Comparison of ENCODE assay signal across 16 cellular contexts in the genomic region with DNA sequence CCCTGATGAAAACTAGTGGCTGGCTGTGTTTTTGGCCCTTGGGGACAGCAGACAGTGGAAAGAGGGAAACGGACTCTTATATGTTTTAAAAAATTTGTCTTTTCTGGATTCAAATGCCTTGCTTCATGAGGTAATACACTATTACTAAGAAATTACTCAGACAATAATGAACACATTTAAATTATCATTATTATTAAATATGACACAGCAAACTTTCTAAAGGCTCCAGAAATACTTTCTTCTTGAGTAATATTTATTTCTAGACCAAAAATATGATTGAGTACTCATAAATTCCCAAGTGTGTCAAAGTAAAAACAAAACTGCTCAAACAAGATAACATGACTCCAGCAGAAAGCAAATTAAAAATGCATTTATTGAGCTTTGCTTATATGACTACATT.
DNase-seq lines count a peak whose midpoint lies in the region; ATAC-seq and TF ChIP-seq lines count a peak whose summit lies in the region.
"Had no signal": no experiment of that assay in that cellular context is flagged by ENCODE, and none has a peak within 500 bp of the region (broad histone marks: within the 10 kb centered on the region; RNA-seq: fewer than 3 reads in every experiment).

No MANE protein-coding gene starts in this region.

- H3K27ac Mint-ChIP-seq in progenitor cell of endocrine pancreas = no peak overlapping the region
- H3K27ac Mint-ChIP-seq: B cell; CD8-positive, alpha-beta T cell had no signal

- no peaks in the 10 kb centered on the region for H3K36me3 ChIP-seq in thoracic aorta
- H3K36me3 ChIP-seq in gastrocnemius medialis = no peaks in the 10 kb centered on the region
- H3K36me3 ChIP-seq: BLaER1 treated with 17β-estradiol and CSF1 and Interleukin-3, amounts not matched to agents 10 nM and 100 nM had no signal

- peak; percentile 3 for DNase-seq in ELR (ENCODE audit: low read depth)
- DNase-seq in fibroblast of mammary gland (ENCODE audit: low read depth) = peak; percentile 27
- DNase-seq in thoracic aorta (ENCODE audit: low spot score) = no peak
- DNase-seq in progenitor cell of endocrine pancreas (ENCODE audit: low spot score, unreplicated experiment) = no peak
- DNase-seq in gastrocnemius medialis = no peak
- DNase-seq in GM13976 (ENCODE audit: low spot score) = no peak
- DNase-seq: Calu3; CD8-positive, alpha-beta T cell; DMS79 treated with DMSO at 0.1 percent for 48 hours; GF-D8; GOT3; H7; KG1 had no signal

- H3K27me3 ChIP-seq in thoracic aorta (replicated peaks; ENCODE audit: insufficient read depth) = no peaks in the 10 kb centered on the region
- no peaks in the 10 kb centered on the region for H3K27me3 ChIP-seq in gastrocnemius medialis
- H3K27me3 ChIP-seq: BLaER1 treated with 17β-estradiol and CSF1 and Interleukin-3, amounts not matched to agents 10 nM and 100 nM had no signal

- H3K9me3 ChIP-seq in thoracic aorta = peaks cover 3% of the 10 kb centered on the region
- no peaks in the 10 kb centered on the region for H3K9me3 ChIP-seq in gastrocnemius medialis

- in situ Hi-C loops in gastrocnemius medialis (cut with MboI; ENCODE audit: low sequenced_read_pairs in 4 of 4) (no loop called here), GM13976 (cut with MboI; ENCODE audit: low sequenced_read_pairs, unreplicated experiment) (no loop called here)

- no peaks in the 10 kb centered on the region for H3K4me1 Mint-ChIP-seq in progenitor cell of endocrine pancreas (ENCODE audit: low read depth)
- H3K4me1 Mint-ChIP-seq: B cell had no signal

- H3K27ac ChIP-seq in thoracic aorta = peak overlapping the region; percentile 30 to 52
- H3K27ac ChIP-seq in gastrocnemius medialis = no peak overlapping the region
- H3K27ac ChIP-seq: BLaER1 treated with 17β-estradiol and CSF1 and Interleukin-3, amounts not matched to agents 10 nM and 100 nM had no signal

- intact Hi-C loops in gastrocnemius medialis (cut with DNase I; ENCODE audit: low total_unique reads) = no loop called here

- TF ChIP-seq CTCF in fibroblast of mammary gland (conservative IDR thresholded peaks at IDR 0.05; ENCODE audit: control insufficient read depth, insufficient read depth, low read depth, low read length) (no peak), thoracic aorta (IDR thresholded peaks at IDR 0.05) (no peak), progenitor cell of endocrine pancreas (IDR thresholded peaks at IDR 0.05; ENCODE audit: unreplicated experiment) (no peak), gastrocnemius medialis (IDR thresholded peaks at IDR 0.05 in 4 of 5, conservative IDR thresholded peaks at IDR 0.05 in 1 of 5) (no peak), GM13976 (IDR thresholded peaks at IDR 0.05; ENCODE audit: borderline replicate concordance, control extremely low read depth, extremely low read depth, insufficient read depth, missing control alignments) (no peak)

- H3K36me3 Mint-ChIP-seq in progenitor cell of endocrine pancreas (ENCODE audit: insufficient read depth) = no peaks in the 10 kb centered on the region
- H3K36me3 Mint-ChIP-seq: CD8-positive, alpha-beta T cell had no signal

- TF ChIP-seq POLR2A in gastrocnemius medialis (IDR thresholded peaks at IDR 0.05) = no peak

- H3K27me3 Mint-ChIP-seq in progenitor cell of endocrine pancreas = no peaks in the 10 kb centered on the region
- H3K27me3 Mint-ChIP-seq: B cell had no signal

- H3K4me1 ChIP-seq in thoracic aorta (ENCODE audit: control insufficient read depth in 1 of 2, low read depth in 2 of 2) = peaks cover 4 to 5% of the 10 kb centered on the region in 2 donors
- H3K4me1 ChIP-seq in gastrocnemius medialis = no peaks in the 10 kb centered on the region
- H3K4me1 ChIP-seq: BLaER1 treated with 17β-estradiol and CSF1 and Interleukin-3, amounts not matched to agents 10 nM and 100 nM had no signal

- no peak overlapping the region for H3K4me3 Mint-ChIP-seq in progenitor cell of endocrine pancreas (ENCODE audit: low read depth)
- H3K4me3 Mint-ChIP-seq: B cell; CD8-positive, alpha-beta T cell had no signal

- ATAC-seq in SK-N-SH treated with all-trans-retinoic acid at 6 μM for 48 hours = peak; percentile 87
- peak; percentile 72 for ATAC-seq in thoracic aorta (ENCODE audit: insufficient number of reproducible peaks, low FRiP score, low read depth)
- ATAC-seq in gastrocnemius medialis = no peak
- ATAC-seq: CD8-positive, alpha-beta T cell had no signal

- peaks cover 7% of the 10 kb centered on the region for H3K9me3 Mint-ChIP-seq in progenitor cell of endocrine pancreas (ENCODE audit: low read depth)

- H3K4me3 ChIP-seq in fibroblast of mammary gland (ENCODE audit: control insufficient read depth, low read depth, low read length) (no peak overlapping the region), thoracic aorta (no peak overlapping the region), gastrocnemius medialis (no peak overlapping the region)
- H3K4me3 ChIP-seq: BLaER1 treated with 17β-estradiol and CSF1 and Interleukin-3, amounts not matched to agents 10 nM and 100 nM had no signal

TF ChIP-seq in SK-N-SH treated with all-trans-retinoic acid at 6 μM for 48 hours, 23 proteins besides CTCF, POLR2A, EP300 and RAD21:
- TF ChIP-seq ISL1 (CRISPR knock-in tag; IDR thresholded peaks at IDR 0.05) = peak; percentile 30; the same call in 1 of the 2 replicates
- no peak for TF ChIP-seq ZNF8 (CRISPR knock-in tag; IDR thresholded peaks at IDR 0.05)

Comparison
In these comparisons a context has a peak if more than half of its experiments do, and no peak if none do; other contexts are left out.
1. DNase-seq: peak in ELR (single experiment) and fibroblast of mammary gland (single experiment); none in thoracic aorta (single experiment), progenitor cell of endocrine pancreas (single experiment), gastrocnemius medialis (0 of 2) and GM13976 (single experiment).
2. ATAC-seq: peak in SK-N-SH treated with all-trans-retinoic acid at 6 μM for 48 hours (single experiment) and thoracic aorta (single experiment); none in gastrocnemius medialis (0 of 2).
3. H3K27ac ChIP-seq: peak in thoracic aorta (2 of 2); none in gastrocnemius medialis (0 of 4).